ENCODE assay signal across 16 cellular contexts in the genomic region with DNA sequence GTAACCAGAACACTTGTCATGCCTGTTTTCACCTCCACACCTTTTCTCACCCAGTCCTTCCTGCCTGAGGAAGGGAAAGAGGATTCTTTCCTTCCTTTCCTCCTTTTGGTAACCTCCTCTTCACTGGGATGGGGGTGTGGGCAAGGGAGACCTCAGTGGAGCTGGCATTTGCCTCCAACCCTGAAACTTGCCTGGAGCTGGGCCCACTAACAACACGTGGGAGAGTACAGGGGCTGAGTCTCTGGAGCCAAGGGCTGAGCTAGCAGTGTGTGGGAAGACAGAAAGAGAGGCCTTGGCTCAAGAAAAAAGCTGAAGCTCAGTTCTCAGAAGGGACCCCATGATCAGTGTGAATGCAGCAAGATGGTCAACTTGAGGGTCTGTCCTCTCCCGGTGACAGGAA.
DNase-seq lines count a peak whose midpoint lies in the region; ATAC-seq and TF ChIP-seq lines count a peak whose summit lies in the region.
"Had no signal": no experiment of that assay in that cellular context is flagged by ENCODE, and none has a peak within 500 bp of the region (broad histone marks: within the 10 kb centered on the region; RNA-seq: fewer than 3 reads in every experiment).

No MANE protein-coding gene starts in this region.

- H3K27ac Mint-ChIP-seq in endodermal cell: no peak overlapping the region
- no peak overlapping the region for H3K27ac Mint-ChIP-seq in activated T-helper 2 cell treated with anti-CD3 and anti-CD28 coated beads, Interferon-gamma antibody, Interleukin-2, Interleukin-4, amounts not matched to agents 10 μg/mL and 5 μg/mL and 100 μg/mL, durations not matched to agents 14 hours and 24 hours and 36 hours
- H3K27ac Mint-ChIP-seq: CD8-positive, alpha-beta T cell had no signal

- H3K4me3 Mint-ChIP-seq in endodermal cell: no peak overlapping the region
- no peak overlapping the region for H3K4me3 Mint-ChIP-seq in activated T-helper 2 cell treated with anti-CD3 and anti-CD28 coated beads, Interferon-gamma antibody, Interleukin-2, Interleukin-4, amounts not matched to agents 10 μg/mL and 5 μg/mL and 100 μg/mL, durations not matched to agents 14 hours and 24 hours and 36 hours (ENCODE audit: low read depth)
- H3K4me3 Mint-ChIP-seq: CD8-positive, alpha-beta T cell had no signal

- no peaks in the 10 kb centered on the region for H3K4me1 Mint-ChIP-seq in endodermal cell
- no peaks in the 10 kb centered on the region for H3K4me1 Mint-ChIP-seq in activated T-helper 2 cell treated with anti-CD3 and anti-CD28 coated beads, Interferon-gamma antibody, Interleukin-2, Interleukin-4, amounts not matched to agents 10 μg/mL and 5 μg/mL and 100 μg/mL, durations not matched to agents 14 hours and 24 hours and 36 hours (ENCODE audit: low read depth)

- POLR2A ChIA-PET in HEK293 (lab: Yijun Ruan, JAX): no interaction called here

- H3K4me1 ChIP-seq in HEK293 (ENCODE audit: control insufficient read depth, insufficient read depth, low read length): no peaks in the 10 kb centered on the region
- H3K4me1 ChIP-seq in endodermal cell (ENCODE audit: control insufficient read depth, insufficient read depth, low read length): no peaks in the 10 kb centered on the region
- H3K4me1 ChIP-seq: BLaER1, HAP-1 had no signal

- H3K9me3 ChIP-seq in HEK293 (ENCODE audit: control insufficient read depth, insufficient read depth, low read depth, low read length) (no peaks in the 10 kb centered on the region), endodermal cell (ENCODE audit: control insufficient read depth, low read length) (peaks cover 27% of the 10 kb centered on the region)
- H3K9me3 ChIP-seq: HAP-1 had no signal

- intact Hi-C loops in activated T-helper 2 cell treated with anti-CD3 and anti-CD28 coated beads, Interferon-gamma antibody, Interleukin-2, Interleukin-4, amounts not matched to agents 10 μg/mL and 5 μg/mL and 100 μg/mL, durations not matched to agents 14 hours and 24 hours and 36 hours (cut with micrococcal nuclease): no loop called here

- DNase-seq in endodermal cell (peak; percentile 28), mesenteric fat pad (ENCODE audit: low spot score) (peak; percentile 41), C1 segment of cervical spinal cord (lab: John Stamatoyannopoulos, UW) (no peak), NCI-H1436 (lab: John Stamatoyannopoulos, UW) (no peak)
- no peak for DNase-seq in activated T-helper 2 cell treated with anti-CD3 and anti-CD28 coated beads, Interferon-gamma antibody, Interleukin-2, Interleukin-4, amounts not matched to agents 10 μg/mL and 5 μg/mL and 100 μg/mL, durations not matched to agents 14 hours and 24 hours and 36 hours (ENCODE audit: low spot score)
- DNase-seq: 8988T, Calu3, DMS79 treated with DMSO at 0.1 percent for 48 hours, IMR-90 had no signal

- CTCF ChIA-PET in HEK293 (lab: Yijun Ruan, JAX): interaction anchor here (0.6 to 3.4 kb wide), 3 partner anchors 10 to 1517 kb away, joined by 3 to 29 read pairs (median 3); no protein-coding TSS in a partner anchor

- H3K4me3 ChIP-seq in HEK293 (ENCODE audit: low read depth, low read length) (no peak overlapping the region), endodermal cell (ENCODE audit: low read length) (no peak overlapping the region)
- H3K4me3 ChIP-seq: BLaER1, GM12878, HAP-1 had no signal

- H3K36me3 ChIP-seq in HEK293 (ENCODE audit: control insufficient read depth in 2 of 2, insufficient read depth in 1 of 2, low read length in 2 of 2) (no peaks in the 10 kb centered on the region), endodermal cell (ENCODE audit: control insufficient read depth, insufficient read depth, low read length) (no peaks in the 10 kb centered on the region)
- H3K36me3 ChIP-seq: BLaER1, HAP-1 had no signal

- H3K9ac ChIP-seq in endodermal cell (ENCODE audit: extremely low read depth, low read length, poor library complexity, severe bottlenecking): no peak overlapping the region
- H3K9ac ChIP-seq: BLaER1 had no signal

- ATAC-seq in HG03439 (IDR thresholded peaks at IDR 0.05; ENCODE audit: unreplicated experiment): no peak
- ATAC-seq: CD8-positive, alpha-beta T cell; GM12878 had no signal

- no peaks in the 10 kb centered on the region for H3K36me3 Mint-ChIP-seq in endodermal cell (ENCODE audit: low read depth)
- no peaks in the 10 kb centered on the region for H3K36me3 Mint-ChIP-seq in activated T-helper 2 cell treated with anti-CD3 and anti-CD28 coated beads, Interferon-gamma antibody, Interleukin-2, Interleukin-4, amounts not matched to agents 10 μg/mL and 5 μg/mL and 100 μg/mL, durations not matched to agents 14 hours and 24 hours and 36 hours (ENCODE audit: low read depth)
- H3K36me3 Mint-ChIP-seq: CD8-positive, alpha-beta T cell had no signal

- 83 to 88% methylated on average over 2 of the region's 2 CpGs for WGBS in endodermal cell (ENCODE audit: insufficient coverage in 1 of 2, insufficient read length in 1 of 2), 2 experiments

- H3K9me3 Mint-ChIP-seq in endodermal cell: peaks cover 36% of the 10 kb centered on the region
- peaks cover 18% of the 10 kb centered on the region for H3K9me3 Mint-ChIP-seq in activated T-helper 2 cell treated with anti-CD3 and anti-CD28 coated beads, Interferon-gamma antibody, Interleukin-2, Interleukin-4, amounts not matched to agents 10 μg/mL and 5 μg/mL and 100 μg/mL, durations not matched to agents 14 hours and 24 hours and 36 hours

- H3K27me3 ChIP-seq in endodermal cell (ENCODE audit: control insufficient read depth, insufficient read depth, low read length, poor library complexity, severe bottlenecking): no peaks in the 10 kb centered on the region
- H3K27me3 ChIP-seq: BLaER1 had no signal

- H3K27ac ChIP-seq in HEK293 (ENCODE audit: extremely low read depth, low read depth, low read length): no peak overlapping the region
- H3K27ac ChIP-seq in endodermal cell (ENCODE audit: low read depth, low read length): no peak overlapping the region
- H3K27ac ChIP-seq: BLaER1, HL-60 had no signal

- TF ChIP-seq CTCF in HEK293 (tag by site-specific recombination; IDR thresholded peaks at IDR 0.05) (no peak), endodermal cell (conservative IDR thresholded peaks at IDR 0.05) (no peak)

- H3K27me3 Mint-ChIP-seq in endodermal cell (ENCODE audit: insufficient read depth): no peaks in the 10 kb centered on the region
- H3K27me3 Mint-ChIP-seq in activated T-helper 2 cell treated with anti-CD3 and anti-CD28 coated beads, Interferon-gamma antibody, Interleukin-2, Interleukin-4, amounts not matched to agents 10 μg/mL and 5 μg/mL and 100 μg/mL, durations not matched to agents 14 hours and 24 hours and 36 hours (ENCODE audit: low read depth): no peaks in the 10 kb centered on the region

TF ChIP-seq in HEK293, 187 proteins besides CTCF, POLR2A, EP300 and RAD21:
- TF ChIP-seq, protein P1, sequence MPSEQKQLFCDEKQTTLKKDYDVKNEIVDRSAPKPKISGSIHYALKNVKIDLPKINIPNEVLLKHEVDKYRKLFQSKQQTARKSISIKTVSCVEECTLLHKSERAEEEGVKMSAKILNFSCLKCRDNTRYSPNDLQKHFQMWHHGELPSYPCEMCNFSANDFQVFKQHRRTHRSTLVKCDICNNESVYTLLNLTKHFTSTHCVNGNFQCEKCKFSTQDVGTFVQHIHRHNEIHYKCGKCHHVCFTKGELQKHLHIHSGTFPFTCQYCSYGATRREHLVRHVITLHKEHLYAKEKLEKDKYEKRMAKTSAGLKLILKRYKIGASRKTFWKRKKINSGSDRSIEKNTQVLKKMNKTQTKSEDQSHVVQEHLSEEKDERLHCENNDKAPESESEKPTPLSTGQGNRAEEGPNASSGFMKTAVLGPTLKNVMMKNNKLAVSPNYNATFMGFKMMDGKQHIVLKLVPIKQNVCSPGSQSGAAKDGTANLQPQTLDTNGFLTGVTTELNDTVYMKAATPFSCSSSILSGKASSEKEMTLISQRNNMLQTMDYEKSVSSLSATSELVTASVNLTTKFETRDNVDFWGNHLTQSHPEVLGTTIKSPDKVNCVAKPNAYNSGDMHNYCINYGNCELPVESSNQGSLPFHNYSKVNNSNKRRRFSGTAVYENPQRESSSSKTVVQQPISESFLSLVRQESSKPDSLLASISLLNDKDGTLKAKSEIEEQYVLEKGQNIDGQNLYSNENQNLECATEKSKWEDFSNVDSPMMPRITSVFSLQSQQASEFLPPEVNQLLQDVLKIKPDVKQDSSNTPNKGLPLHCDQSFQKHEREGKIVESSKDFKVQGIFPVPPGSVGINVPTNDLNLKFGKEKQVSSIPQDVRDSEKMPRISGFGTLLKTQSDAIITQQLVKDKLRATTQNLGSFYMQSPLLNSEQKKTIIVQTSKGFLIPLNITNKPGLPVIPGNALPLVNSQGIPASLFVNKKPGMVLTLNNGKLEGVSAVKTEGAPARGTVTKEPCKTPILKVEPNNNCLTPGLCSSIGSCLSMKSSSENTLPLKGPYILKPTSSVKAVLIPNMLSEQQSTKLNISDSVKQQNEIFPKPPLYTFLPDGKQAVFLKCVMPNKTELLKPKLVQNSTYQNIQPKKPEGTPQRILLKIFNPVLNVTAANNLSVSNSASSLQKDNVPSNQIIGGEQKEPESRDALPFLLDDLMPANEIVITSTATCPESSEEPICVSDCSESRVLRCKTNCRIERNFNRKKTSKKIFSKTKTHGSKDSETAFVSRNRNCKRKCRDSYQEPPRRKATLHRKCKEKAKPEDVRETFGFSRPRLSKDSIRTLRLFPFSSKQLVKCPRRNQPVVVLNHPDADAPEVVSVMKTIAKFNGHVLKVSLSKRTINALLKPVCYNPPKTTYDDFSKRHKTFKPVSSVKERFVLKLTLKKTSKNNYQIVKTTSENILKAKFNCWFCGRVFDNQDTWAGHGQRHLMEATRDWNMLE (tag by site-specific recombination; conservative IDR thresholded peaks at IDR 0.05; ENCODE audit: low read depth): no peak
- TF ChIP-seq TRIM28 (IDR thresholded peaks at IDR 0.05; ENCODE audit: borderline replicate concordance, low read length) (no peak), ZFHX2 (tag by site-specific recombination; conservative IDR thresholded peaks at IDR 0.05) (peak; percentile 27; the same call in 1 of the 2 replicates), EGR2 (tag by site-specific recombination; IDR thresholded peaks at IDR 0.05; ENCODE audit: low read depth) (peak; percentile 50; the same call in 1 of the 2 replicates)

Comparison
In these comparisons a context has a peak if more than half of its experiments do, and no peak if none do; other contexts are left out.
1. DNase-seq: peak in endodermal cell (single experiment) and mesenteric fat pad (single experiment); none in C1 segment of cervical spinal cord (0 of 14), activated T-helper 2 cell treated with anti-CD3 and anti-CD28 coated beads, Interferon-gamma antibody, Interleukin-2, Interleukin-4, amounts not matched to agents 10 μg/mL and 5 μg/mL and 100 μg/mL, durations not matched to agents 14 hours and 24 hours and 36 hours (single experiment) and NCI-H1436 (single experiment).